1 cellular context compared by ENCODE assay signal in the genomic region with DNA sequence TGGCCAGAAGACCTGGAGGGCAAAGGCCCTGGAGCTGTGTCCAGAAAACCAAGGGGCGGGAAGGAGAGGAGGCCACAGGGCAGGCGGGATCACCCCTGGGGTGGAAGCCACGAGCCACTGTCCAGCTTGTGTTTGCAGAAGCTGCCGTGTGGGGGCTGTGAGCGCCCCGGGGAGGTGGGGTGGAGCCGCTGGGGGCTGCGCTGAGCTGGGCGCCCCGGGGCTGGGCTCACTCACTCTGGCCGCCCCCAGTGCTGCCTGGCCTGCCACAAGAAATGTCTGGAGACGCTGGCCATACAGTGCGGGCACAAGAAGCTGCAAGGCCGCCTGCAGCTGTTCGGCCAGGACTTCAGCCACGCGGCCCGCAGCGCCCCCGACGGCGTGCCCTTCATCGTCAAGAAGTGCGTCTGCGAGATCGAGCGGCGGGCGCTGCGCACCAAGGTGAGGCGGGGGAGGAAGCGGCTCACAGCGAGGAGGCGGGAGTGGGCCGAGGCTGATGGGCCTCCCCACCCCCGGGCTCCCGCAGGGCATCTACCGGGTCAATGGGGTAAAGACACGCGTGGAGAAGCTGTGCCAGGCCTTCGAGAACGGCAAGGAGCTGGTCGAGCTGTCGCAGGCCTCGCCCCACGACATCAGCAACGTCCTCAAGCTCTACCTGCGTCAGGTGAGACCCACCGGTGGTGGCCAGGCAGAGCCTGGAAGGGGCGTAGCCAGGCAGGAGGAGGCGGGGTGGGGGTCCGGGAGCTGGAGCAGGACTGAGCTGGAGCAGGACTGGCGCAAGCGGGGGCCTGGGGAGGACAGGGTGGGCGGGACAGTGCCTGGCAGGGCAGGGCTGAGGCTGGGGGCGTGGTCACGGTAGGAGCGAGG.
TF ChIP-seq lines count a peak whose summit lies in the region.

No MANE protein-coding gene starts in this region.

TF ChIP-seq in SK-N-SH, 30 proteins besides CTCF, POLR2A, EP300 and RAD21 (continued from another document):
- TF ChIP-seq, protein P1, sequence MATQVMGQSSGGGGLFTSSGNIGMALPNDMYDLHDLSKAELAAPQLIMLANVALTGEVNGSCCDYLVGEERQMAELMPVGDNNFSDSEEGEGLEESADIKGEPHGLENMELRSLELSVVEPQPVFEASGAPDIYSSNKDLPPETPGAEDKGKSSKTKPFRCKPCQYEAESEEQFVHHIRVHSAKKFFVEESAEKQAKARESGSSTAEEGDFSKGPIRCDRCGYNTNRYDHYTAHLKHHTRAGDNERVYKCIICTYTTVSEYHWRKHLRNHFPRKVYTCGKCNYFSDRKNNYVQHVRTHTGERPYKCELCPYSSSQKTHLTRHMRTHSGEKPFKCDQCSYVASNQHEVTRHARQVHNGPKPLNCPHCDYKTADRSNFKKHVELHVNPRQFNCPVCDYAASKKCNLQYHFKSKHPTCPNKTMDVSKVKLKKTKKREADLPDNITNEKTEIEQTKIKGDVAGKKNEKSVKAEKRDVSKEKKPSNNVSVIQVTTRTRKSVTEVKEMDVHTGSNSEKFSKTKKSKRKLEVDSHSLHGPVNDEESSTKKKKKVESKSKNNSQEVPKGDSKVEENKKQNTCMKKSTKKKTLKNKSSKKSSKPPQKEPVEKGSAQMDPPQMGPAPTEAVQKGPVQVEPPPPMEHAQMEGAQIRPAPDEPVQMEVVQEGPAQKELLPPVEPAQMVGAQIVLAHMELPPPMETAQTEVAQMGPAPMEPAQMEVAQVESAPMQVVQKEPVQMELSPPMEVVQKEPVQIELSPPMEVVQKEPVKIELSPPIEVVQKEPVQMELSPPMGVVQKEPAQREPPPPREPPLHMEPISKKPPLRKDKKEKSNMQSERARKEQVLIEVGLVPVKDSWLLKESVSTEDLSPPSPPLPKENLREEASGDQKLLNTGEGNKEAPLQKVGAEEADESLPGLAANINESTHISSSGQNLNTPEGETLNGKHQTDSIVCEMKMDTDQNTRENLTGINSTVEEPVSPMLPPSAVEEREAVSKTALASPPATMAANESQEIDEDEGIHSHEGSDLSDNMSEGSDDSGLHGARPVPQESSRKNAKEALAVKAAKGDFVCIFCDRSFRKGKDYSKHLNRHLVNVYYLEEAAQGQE (IDR thresholded peaks at IDR 0.05; ENCODE audit: low read depth, low read length): no peak
- TF ChIP-seq FOXJ3 (CRISPR knock-in tag; IDR thresholded peaks at IDR 0.05) (no peak), RXRA (IDR thresholded peaks at IDR 0.05; ENCODE audit: borderline replicate concordance, low read depth) (no peak)
- TF ChIP-seq, protein P2, sequence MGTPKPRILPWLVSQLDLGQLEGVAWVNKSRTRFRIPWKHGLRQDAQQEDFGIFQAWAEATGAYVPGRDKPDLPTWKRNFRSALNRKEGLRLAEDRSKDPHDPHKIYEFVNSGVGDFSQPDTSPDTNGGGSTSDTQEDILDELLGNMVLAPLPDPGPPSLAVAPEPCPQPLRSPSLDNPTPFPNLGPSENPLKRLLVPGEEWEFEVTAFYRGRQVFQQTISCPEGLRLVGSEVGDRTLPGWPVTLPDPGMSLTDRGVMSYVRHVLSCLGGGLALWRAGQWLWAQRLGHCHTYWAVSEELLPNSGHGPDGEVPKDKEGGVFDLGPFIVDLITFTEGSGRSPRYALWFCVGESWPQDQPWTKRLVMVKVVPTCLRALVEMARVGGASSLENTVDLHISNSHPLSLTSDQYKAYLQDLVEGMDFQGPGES (IDR thresholded peaks at IDR 0.05; ENCODE audit: low read depth, low read length): no peak
